In the genomic region with DNA sequence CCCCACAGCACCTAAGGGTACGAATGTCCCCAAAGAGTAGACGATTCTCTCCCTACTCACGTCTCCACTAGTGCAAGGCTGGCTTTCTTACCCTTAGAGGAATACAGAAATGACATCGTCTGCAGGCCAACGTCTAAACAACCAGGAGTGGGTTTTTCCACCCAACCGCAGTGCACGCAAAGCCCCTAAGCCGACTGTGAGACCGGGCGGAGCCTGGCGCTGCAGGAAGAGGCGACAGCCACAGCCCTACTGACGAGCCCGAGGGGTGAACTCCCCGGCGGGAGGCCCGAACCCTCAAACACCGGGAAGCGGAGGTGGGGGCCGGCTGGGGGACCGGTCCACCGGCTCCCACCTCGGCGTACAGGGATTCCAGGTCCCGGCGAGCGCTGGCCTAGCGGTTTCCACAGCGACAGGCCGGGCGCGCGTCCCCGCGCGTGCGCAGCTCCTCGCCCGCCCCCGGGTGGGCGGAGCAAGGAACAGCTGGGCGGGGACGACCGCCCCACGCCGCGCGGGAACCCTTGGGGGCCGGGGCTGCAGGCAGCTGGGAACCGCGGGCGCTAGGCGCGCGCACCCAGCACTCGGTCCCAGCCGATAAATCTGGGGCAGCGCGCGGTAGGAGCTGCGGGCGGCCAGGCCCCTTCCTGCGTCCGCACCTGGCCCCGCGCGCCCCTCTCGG, we compare ENCODE assay signal across 1 cellular context.
A peak's percentile ranks its signal among the peaks of the same experiment; 100 is the strongest.
TF ChIP-seq lines count a peak whose summit lies in the region.

A gene with protein sequence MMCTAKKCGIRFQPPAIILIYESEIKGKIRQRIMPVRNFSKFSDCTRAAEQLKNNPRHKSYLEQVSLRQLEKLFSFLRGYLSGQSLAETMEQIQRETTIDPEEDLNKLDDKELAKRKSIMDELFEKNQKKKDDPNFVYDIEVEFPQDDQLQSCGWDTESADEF (minus strand): TSS at position 413 of the 676 bp plus-strand sequence. CDS start 3,593 bp downstream, outside the sequence.
A gene (plus strand): TSS at position 540 of the 676 bp plus-strand sequence.

TF ChIP-seq in HEK293, 187 proteins besides CTCF, POLR2A, EP300 and RAD21 (continued from another document and continues in another):
- TF ChIP-seq, protein P1, sequence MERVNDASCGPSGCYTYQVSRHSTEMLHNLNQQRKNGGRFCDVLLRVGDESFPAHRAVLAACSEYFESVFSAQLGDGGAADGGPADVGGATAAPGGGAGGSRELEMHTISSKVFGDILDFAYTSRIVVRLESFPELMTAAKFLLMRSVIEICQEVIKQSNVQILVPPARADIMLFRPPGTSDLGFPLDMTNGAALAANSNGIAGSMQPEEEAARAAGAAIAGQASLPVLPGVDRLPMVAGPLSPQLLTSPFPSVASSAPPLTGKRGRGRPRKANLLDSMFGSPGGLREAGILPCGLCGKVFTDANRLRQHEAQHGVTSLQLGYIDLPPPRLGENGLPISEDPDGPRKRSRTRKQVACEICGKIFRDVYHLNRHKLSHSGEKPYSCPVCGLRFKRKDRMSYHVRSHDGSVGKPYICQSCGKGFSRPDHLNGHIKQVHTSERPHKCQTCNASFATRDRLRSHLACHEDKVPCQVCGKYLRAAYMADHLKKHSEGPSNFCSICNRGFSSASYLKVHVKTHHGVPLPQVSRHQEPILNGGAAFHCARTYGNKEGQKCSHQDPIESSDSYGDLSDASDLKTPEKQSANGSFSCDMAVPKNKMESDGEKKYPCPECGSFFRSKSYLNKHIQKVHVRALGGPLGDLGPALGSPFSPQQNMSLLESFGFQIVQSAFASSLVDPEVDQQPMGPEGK (tag by site-specific recombination; IDR thresholded peaks at IDR 0.05), result peak; percentile 73
- TF ChIP-seq MYNN (tag by site-specific recombination; IDR thresholded peaks at IDR 0.05; ENCODE audit: borderline replicate concordance), result 0 out of 2 replicates have a peak, but pooled peaks have one; percentile 19
- no peak for TF ChIP-seq SCRT1 (tag by site-specific recombination; IDR thresholded peaks at IDR 0.05; ENCODE audit: borderline replicate concordance)
- no peak for TF ChIP-seq ZNF510 (tag by site-specific recombination; IDR thresholded peaks at IDR 0.05; ENCODE audit: insufficient replicate concordance)
- TF ChIP-seq KLF9 (tag by site-specific recombination; IDR thresholded peaks at IDR 0.05; ENCODE audit: low read depth), result no peak
- TF ChIP-seq ZNF366 (tag by site-specific recombination; conservative IDR thresholded peaks at IDR 0.05), result 0 out of 2 replicates have a peak, but pooled peaks have one; percentile 27
- no peak for TF ChIP-seq ZNF48 (tag by site-specific recombination; IDR thresholded peaks at IDR 0.05)
- peak; percentile 78 for TF ChIP-seq ZBTB17 (tag by site-specific recombination; IDR thresholded peaks at IDR 0.05)
- no peak for TF ChIP-seq ZNF830 (tag by site-specific recombination; IDR thresholded peaks at IDR 0.05; ENCODE audit: low read depth)
- TF ChIP-seq ZEB2 (tag by site-specific recombination; IDR thresholded peaks at IDR 0.05), result peak; percentile 51; the same call in 1 of the 2 replicates
- TF ChIP-seq ZNF423 (tag by site-specific recombination; IDR thresholded peaks at IDR 0.05), result no peak
- TF ChIP-seq PRDM1 (tag by site-specific recombination; IDR thresholded peaks at IDR 0.05), result no peak
- TF ChIP-seq ZNF274 (IDR thresholded peaks at IDR 0.05; ENCODE audit: low read length), result no peak
- TF ChIP-seq ZNF274 (tag by site-specific recombination; IDR thresholded peaks at IDR 0.05; ENCODE audit: borderline replicate concordance), result no peak
- no peak for TF ChIP-seq RBAK (tag by site-specific recombination; IDR thresholded peaks at IDR 0.05)
- peak; percentile 62 for TF ChIP-seq ZNF501 (tag by site-specific recombination; IDR thresholded peaks at IDR 0.05)
- TF ChIP-seq ZFHX2 (tag by site-specific recombination; conservative IDR thresholded peaks at IDR 0.05), result peak; percentile 66
- TF ChIP-seq, protein P2, sequence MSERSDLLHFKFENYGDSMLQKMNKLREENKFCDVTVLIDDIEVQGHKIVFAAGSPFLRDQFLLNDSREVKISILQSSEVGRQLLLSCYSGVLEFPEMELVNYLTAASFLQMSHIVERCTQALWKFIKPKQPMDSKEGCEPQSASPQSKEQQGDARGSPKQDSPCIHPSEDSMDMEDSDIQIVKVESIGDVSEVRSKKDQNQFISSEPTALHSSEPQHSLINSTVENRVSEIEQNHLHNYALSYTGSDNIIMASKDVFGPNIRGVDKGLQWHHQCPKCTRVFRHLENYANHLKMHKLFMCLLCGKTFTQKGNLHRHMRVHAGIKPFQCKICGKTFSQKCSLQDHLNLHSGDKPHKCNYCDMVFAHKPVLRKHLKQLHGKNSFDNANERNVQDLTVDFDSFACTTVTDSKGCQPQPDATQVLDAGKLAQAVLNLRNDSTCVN (tag by site-specific recombination; optimal IDR thresholded peaks at IDR 0.05), result peak; percentile 86
- TF ChIP-seq, protein P3, sequence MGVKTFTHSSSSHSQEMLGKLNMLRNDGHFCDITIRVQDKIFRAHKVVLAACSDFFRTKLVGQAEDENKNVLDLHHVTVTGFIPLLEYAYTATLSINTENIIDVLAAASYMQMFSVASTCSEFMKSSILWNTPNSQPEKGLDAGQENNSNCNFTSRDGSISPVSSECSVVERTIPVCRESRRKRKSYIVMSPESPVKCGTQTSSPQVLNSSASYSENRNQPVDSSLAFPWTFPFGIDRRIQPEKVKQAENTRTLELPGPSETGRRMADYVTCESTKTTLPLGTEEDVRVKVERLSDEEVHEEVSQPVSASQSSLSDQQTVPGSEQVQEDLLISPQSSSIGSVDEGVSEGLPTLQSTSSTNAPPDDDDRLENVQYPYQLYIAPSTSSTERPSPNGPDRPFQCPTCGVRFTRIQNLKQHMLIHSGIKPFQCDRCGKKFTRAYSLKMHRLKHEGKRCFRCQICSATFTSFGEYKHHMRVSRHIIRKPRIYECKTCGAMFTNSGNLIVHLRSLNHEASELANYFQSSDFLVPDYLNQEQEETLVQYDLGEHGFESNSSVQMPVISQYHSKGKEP (tag by site-specific recombination; IDR thresholded peaks at IDR 0.05), result no peak
- no peak for TF ChIP-seq ZNF354C (tag by site-specific recombination; IDR thresholded peaks at IDR 0.05; ENCODE audit: borderline replicate concordance, low read depth)
- 0 out of 2 replicates have a peak, but pooled peaks have one; percentile 50 for TF ChIP-seq KLF10 (tag by site-specific recombination; IDR thresholded peaks at IDR 0.05)
- TF ChIP-seq ZSCAN30 (tag by site-specific recombination; IDR thresholded peaks at IDR 0.05), result peak; percentile 69
- TF ChIP-seq ZNF660 (tag by site-specific recombination; IDR thresholded peaks at IDR 0.05), result peak; percentile 37; the same call in 1 of the 2 replicates
- TF ChIP-seq ZFP37 (tag by site-specific recombination; IDR thresholded peaks at IDR 0.05), result 0 out of 2 replicates have a peak, but pooled peaks have one; percentile 38
- TF ChIP-seq SP7 (tag by site-specific recombination; IDR thresholded peaks at IDR 0.05), result peak; percentile 44; the same call in 1 of the 2 replicates
- TF ChIP-seq, protein P4, sequence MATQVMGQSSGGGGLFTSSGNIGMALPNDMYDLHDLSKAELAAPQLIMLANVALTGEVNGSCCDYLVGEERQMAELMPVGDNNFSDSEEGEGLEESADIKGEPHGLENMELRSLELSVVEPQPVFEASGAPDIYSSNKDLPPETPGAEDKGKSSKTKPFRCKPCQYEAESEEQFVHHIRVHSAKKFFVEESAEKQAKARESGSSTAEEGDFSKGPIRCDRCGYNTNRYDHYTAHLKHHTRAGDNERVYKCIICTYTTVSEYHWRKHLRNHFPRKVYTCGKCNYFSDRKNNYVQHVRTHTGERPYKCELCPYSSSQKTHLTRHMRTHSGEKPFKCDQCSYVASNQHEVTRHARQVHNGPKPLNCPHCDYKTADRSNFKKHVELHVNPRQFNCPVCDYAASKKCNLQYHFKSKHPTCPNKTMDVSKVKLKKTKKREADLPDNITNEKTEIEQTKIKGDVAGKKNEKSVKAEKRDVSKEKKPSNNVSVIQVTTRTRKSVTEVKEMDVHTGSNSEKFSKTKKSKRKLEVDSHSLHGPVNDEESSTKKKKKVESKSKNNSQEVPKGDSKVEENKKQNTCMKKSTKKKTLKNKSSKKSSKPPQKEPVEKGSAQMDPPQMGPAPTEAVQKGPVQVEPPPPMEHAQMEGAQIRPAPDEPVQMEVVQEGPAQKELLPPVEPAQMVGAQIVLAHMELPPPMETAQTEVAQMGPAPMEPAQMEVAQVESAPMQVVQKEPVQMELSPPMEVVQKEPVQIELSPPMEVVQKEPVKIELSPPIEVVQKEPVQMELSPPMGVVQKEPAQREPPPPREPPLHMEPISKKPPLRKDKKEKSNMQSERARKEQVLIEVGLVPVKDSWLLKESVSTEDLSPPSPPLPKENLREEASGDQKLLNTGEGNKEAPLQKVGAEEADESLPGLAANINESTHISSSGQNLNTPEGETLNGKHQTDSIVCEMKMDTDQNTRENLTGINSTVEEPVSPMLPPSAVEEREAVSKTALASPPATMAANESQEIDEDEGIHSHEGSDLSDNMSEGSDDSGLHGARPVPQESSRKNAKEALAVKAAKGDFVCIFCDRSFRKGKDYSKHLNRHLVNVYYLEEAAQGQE (tag by site-specific recombination; IDR thresholded peaks at IDR 0.05), result no peak
- TF ChIP-seq ZNF600 (tag by site-specific recombination; IDR thresholded peaks at IDR 0.05), result peak; percentile 52
- no peak for TF ChIP-seq ZFP3 (tag by site-specific recombination; IDR thresholded peaks at IDR 0.05; ENCODE audit: low read depth)
- no peak for TF ChIP-seq ZNF585B (tag by site-specific recombination; IDR thresholded peaks at IDR 0.05)
- no peak for TF ChIP-seq ZSCAN23 (tag by site-specific recombination; IDR thresholded peaks at IDR 0.05)
- peak; percentile 63 for TF ChIP-seq GLIS1 (tag by site-specific recombination; IDR thresholded peaks at IDR 0.05)
- TF ChIP-seq, protein P5, sequence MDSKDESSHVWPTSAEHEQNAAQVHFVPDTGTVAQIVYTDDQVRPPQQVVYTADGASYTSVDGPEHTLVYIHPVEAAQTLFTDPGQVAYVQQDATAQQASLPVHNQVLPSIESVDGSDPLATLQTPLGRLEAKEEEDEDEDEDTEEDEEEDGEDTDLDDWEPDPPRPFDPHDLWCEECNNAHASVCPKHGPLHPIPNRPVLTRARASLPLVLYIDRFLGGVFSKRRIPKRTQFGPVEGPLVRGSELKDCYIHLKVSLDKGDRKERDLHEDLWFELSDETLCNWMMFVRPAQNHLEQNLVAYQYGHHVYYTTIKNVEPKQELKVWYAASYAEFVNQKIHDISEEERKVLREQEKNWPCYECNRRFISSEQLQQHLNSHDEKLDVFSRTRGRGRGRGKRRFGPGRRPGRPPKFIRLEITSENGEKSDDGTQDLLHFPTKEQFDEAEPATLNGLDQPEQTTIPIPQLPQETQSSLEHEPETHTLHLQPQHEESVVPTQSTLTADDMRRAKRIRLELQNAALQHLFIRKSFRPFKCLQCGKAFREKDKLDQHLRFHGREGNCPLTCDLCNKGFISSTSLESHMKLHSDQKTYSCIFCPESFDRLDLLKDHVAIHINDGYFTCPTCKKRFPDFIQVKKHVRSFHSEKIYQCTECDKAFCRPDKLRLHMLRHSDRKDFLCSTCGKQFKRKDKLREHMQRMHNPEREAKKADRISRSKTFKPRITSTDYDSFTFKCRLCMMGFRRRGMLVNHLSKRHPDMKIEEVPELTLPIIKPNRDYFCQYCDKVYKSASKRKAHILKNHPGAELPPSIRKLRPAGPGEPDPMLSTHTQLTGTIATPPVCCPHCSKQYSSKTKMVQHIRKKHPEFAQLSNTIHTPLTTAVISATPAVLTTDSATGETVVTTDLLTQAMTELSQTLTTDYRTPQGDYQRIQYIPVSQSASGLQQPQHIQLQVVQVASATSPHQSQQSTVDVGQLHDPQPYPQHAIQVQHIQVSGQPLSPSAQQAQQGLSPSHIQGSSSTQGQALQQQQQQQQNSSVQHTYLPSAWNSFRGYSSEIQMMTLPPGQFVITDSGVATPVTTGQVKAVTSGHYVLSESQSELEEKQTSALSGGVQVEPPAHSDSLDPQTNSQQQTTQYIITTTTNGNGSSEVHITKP (tag by site-specific recombination; IDR thresholded peaks at IDR 0.05), result peak; percentile 78
- TF ChIP-seq ZNF555 (tag by site-specific recombination; conservative IDR thresholded peaks at IDR 0.05), result no peak
- TF ChIP-seq ZNF391 (tag by site-specific recombination; IDR thresholded peaks at IDR 0.05; ENCODE audit: borderline replicate concordance, low read depth), result no peak
- TF ChIP-seq, protein P6, sequence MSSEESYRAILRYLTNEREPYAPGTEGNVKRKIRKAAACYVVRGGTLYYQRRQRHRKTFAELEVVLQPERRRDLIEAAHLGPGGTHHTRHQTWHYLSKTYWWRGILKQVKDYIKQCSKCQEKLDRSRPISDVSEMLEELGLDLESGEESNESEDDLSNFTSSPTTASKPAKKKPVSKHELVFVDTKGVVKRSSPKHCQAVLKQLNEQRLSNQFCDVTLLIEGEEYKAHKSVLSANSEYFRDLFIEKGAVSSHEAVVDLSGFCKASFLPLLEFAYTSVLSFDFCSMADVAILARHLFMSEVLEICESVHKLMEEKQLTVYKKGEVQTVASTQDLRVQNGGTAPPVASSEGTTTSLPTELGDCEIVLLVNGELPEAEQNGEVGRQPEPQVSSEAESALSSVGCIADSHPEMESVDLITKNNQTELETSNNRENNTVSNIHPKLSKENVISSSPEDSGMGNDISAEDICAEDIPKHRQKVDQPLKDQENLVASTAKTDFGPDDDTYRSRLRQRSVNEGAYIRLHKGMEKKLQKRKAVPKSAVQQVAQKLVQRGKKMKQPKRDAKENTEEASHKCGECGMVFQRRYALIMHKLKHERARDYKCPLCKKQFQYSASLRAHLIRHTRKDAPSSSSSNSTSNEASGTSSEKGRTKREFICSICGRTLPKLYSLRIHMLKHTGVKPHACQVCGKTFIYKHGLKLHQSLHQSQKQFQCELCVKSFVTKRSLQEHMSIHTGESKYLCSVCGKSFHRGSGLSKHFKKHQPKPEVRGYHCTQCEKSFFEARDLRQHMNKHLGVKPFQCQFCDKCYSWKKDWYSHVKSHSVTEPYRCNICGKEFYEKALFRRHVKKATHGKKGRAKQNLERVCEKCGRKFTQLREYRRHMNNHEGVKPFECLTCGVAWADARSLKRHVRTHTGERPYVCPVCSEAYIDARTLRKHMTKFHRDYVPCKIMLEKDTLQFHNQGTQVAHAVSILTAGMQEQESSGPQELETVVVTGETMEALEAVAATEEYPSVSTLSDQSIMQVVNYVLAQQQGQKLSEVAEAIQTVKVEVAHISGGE (tag by site-specific recombination; conservative IDR thresholded peaks at IDR 0.05; ENCODE audit: low read depth), result 0 out of 2 replicates have a peak, but pooled peaks have one; percentile 26
- TF ChIP-seq ZNF155 (tag by site-specific recombination; IDR thresholded peaks at IDR 0.05), result no peak
- TF ChIP-seq ZNF37A (tag by site-specific recombination; IDR thresholded peaks at IDR 0.05), result 0 out of 2 replicates have a peak, but pooled peaks have one; percentile 12
- TF ChIP-seq ZIC2 (tag by site-specific recombination; IDR thresholded peaks at IDR 0.05), result peak; percentile 64
- peak; percentile 77 for TF ChIP-seq ZNF335 (tag by site-specific recombination; conservative IDR thresholded peaks at IDR 0.05)
- TF ChIP-seq ZBTB8A (tag by site-specific recombination; IDR thresholded peaks at IDR 0.05), result peak; percentile 83
- TF ChIP-seq HOXA7 (CRISPR knock-in tag; IDR thresholded peaks at IDR 0.05; ENCODE audit: borderline replicate concordance), result no peak
- no peak for TF ChIP-seq TCF7L2 (IDR thresholded peaks at IDR 0.05; ENCODE audit: borderline replicate concordance, low read depth, low read length)
